Comparison of ENCODE assay signal across 1 cellular context in genomic region chr5:150519560-150519945, GRCh38.
TF ChIP-seq lines count a peak whose summit lies in the region.

No MANE protein-coding gene starts in this region.

TF ChIP-seq in H1, 55 proteins besides CTCF, POLR2A, EP300 and RAD21:
- TF ChIP-seq GTF2F1 (IDR thresholded peaks at IDR 0.05; ENCODE audit: borderline replicate concordance, low read depth, low read length) (no peak), ATF3 (IDR thresholded peaks at IDR 0.05; ENCODE audit: insufficient read depth, low read depth, low read length) (no peak), TAF7 (optimal IDR thresholded peaks at IDR 0.05; ENCODE audit: borderline replicate concordance, low read depth, low read length) (no peak), HDAC6 (IDR thresholded peaks at IDR 0.05; ENCODE audit: low read depth, low read length) (no peak), TCF12 (IDR thresholded peaks at IDR 0.05; ENCODE audit: low read depth, low read length) (no peak), FOSL1 (IDR thresholded peaks at IDR 0.05; ENCODE audit: insufficient read depth, low read depth, low read length) (no peak), CEBPB (IDR thresholded peaks at IDR 0.05; ENCODE audit: low read depth, low read length) (no peak), CREB1 (IDR thresholded peaks at IDR 0.05) (no peak), CHD2 (IDR thresholded peaks at IDR 0.05; ENCODE audit: low read length) (no peak), SIRT6 (IDR thresholded peaks at IDR 0.05; ENCODE audit: low read length) (no peak), BCL11A (IDR thresholded peaks at IDR 0.05; ENCODE audit: low read depth in 2 of 2, low read length in 2 of 2) (no peak), RFX5 (IDR thresholded peaks at IDR 0.05; ENCODE audit: borderline replicate concordance, low read depth, low read length) (no peak), SUZ12 (IDR thresholded peaks at IDR 0.05; ENCODE audit: low read length) (no peak), MAFK (IDR thresholded peaks at IDR 0.05; ENCODE audit: low read depth, low read length) (no peak), CHD7 (IDR thresholded peaks at IDR 0.05; ENCODE audit: insufficient replicate concordance, low read length) (no peak), TAF1 (IDR thresholded peaks at IDR 0.05; ENCODE audit: low read depth, low read length) (no peak), CTBP2 (IDR thresholded peaks at IDR 0.05; ENCODE audit: borderline replicate concordance, insufficient read depth, insufficient read length, low read length) (no peak)
TF ChIP-seq in H1: peak in this region for 0.
